8 cellular contexts compared by ENCODE assay signal in the genomic region with DNA sequence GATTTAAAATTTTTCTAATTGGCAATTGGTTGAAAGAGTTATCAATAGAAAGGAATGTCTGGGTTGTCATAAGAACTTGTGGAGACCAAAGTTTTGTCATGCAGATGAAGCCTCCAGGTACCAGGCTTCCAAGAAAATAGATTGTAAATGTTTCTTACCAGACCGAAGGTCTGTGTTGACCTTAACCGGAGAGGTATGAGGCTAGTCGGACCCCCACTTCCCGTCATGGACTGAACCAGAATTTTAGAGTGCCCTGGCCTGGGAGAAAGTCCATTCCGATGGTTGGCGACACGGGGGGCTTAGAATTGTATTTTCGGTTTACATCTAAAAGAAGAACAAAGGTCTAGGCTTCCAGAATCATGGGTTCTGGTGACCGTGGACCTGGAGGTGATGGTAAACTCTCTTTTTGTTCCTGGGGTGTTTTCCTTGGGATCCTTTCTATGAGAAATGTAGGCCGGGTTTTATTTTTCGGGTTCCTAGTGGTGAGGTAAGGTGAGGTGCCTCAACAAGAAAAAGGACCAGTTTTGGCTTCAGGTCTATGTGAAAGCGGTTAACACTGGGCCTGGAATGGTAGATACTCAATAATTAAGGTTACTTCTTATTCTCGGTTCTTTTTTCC.
DNase-seq lines count a peak whose midpoint lies in the region; ATAC-seq and TF ChIP-seq lines count a peak whose summit lies in the region.

No MANE protein-coding gene starts in this region.

- H3K36me3 ChIP-seq in GM06990 (ENCODE audit: control insufficient read depth, insufficient read depth, low read length) (no peaks in the 10 kb centered on the region; the same call in 1 of the 2 replicates), SU-DHL-6 (ENCODE audit: low read length) (peaks cover 19% of the 10 kb centered on the region), rectal smooth muscle tissue (ENCODE audit: control insufficient read depth, insufficient read depth, low read length) (peaks cover 9% of the 10 kb centered on the region)

- no peaks in the 10 kb centered on the region for H3K9me3 ChIP-seq in SU-DHL-6 (ENCODE audit: insufficient read depth, low read length)

- 0 out of 2 replicates have a peak, but pooled peaks cover 9% of the 10 kb centered on the region for H4K20me1 ChIP-seq in SU-DHL-6 (ENCODE audit: low read depth, low read length)

- H3K27ac ChIP-seq in SU-DHL-6 (ENCODE audit: low read depth, low read length) (peak overlapping the region; percentile 82), rectal smooth muscle tissue (ENCODE audit: low read depth, low read length) (peak overlapping the region; percentile 87)

- peak overlapping the region; percentile 83 for H3K4me3 ChIP-seq in GM06990 (replicated peaks; ENCODE audit: low read depth, low read length)
- H3K4me3 ChIP-seq in SU-DHL-6 (ENCODE audit: insufficient read depth, low read length, poor library complexity, severe bottlenecking), result peak overlapping the region; percentile 67
- H3K4me3 ChIP-seq in fibroblast of pulmonary artery (replicated peaks; ENCODE audit: low read depth, low read length), result peak overlapping the region; percentile 64
- peak overlapping the region; percentile 75 for H3K4me3 ChIP-seq in rectal smooth muscle tissue (ENCODE audit: low read length)

- ATAC-seq in GM21825 (IDR thresholded peaks at IDR 0.05; ENCODE audit: unreplicated experiment), result no peak
- ATAC-seq in GM21447 (IDR thresholded peaks at IDR 0.05; ENCODE audit: unreplicated experiment), result no peak
- no peak for ATAC-seq in GM21390 (IDR thresholded peaks at IDR 0.05; ENCODE audit: unreplicated experiment)

- H3K9ac ChIP-seq in SU-DHL-6 (ENCODE audit: low read length) (peak overlapping the region; percentile 81), rectal smooth muscle tissue (ENCODE audit: low read length) (no peak overlapping the region)

- DNase-seq in GM06990 (ENCODE audit: extremely low read depth, insufficient read length) (peak; percentile 3), fibroblast of pulmonary artery (ENCODE audit: low read depth) (no peak), NCI-H146 treated with DMSO at 0.1 percent for 48 hours (lab: John Stamatoyannopoulos, UW; ENCODE audit: unreplicated experiment) (no peak)

- H3K27me3 ChIP-seq in GM06990 (replicated peaks; ENCODE audit: control insufficient read depth, insufficient read depth, low read length) (no peaks in the 10 kb centered on the region), SU-DHL-6 (ENCODE audit: low read length) (no peaks in the 10 kb centered on the region), rectal smooth muscle tissue (ENCODE audit: control insufficient read depth, insufficient read depth, low read length) (no peaks in the 10 kb centered on the region)

- no peaks in the 10 kb centered on the region for H3K9me2 ChIP-seq in SU-DHL-6 (replicated peaks; ENCODE audit: insufficient read depth, low read length)

- TF ChIP-seq CTCF in GM06990 (IDR thresholded peaks at IDR 0.05; ENCODE audit: insufficient read depth, low read length, poor library complexity, severe bottlenecking) (no peak), SU-DHL-6 (IDR thresholded peaks at IDR 0.05; ENCODE audit: insufficient read depth, low read length, poor library complexity, severe bottlenecking) (no peak), fibroblast of pulmonary artery (IDR thresholded peaks at IDR 0.05; ENCODE audit: low read length, missing control alignments) (no peak)

- peaks cover 38% of the 10 kb centered on the region for H3K79me2 ChIP-seq in SU-DHL-6 (ENCODE audit: insufficient read depth, low read length)

- H2AFZ ChIP-seq in SU-DHL-6 (ENCODE audit: low read depth, low read length, severe bottlenecking), result peak overlapping the region; percentile 100

- peak overlapping the region; percentile 96 for H3K4me2 ChIP-seq in SU-DHL-6 (ENCODE audit: low read depth, low read length, poor library complexity, severe bottlenecking)

- peaks cover 6% of the 10 kb centered on the region for H3K4me1 ChIP-seq in rectal smooth muscle tissue (ENCODE audit: control insufficient read depth, insufficient read depth, low read length)

- no peaks in the 10 kb centered on the region for H3F3A ChIP-seq in SU-DHL-6 (ENCODE audit: insufficient read depth)
